13 cellular contexts compared by ENCODE assay signal in the genomic region with DNA sequence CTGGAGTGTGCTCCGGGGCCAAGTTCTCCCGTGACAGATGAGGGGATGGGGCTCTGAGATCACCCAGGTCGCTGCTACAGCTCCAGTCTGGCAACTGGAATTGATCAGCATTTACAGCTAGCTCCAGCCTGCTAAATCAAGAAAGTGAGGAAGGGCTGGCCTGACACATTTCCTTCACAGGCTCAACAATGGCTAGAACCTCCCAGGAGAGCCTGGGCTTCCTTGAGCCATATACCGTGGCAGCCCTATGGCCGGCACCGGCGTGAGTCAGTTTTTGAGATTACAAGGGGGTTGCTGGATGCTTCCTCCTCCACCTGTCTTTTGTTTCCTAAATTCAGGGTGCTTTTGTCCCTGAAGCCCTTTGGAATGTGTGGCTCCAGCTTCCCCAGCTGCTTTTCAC.
DNase-seq lines count a peak whose midpoint lies in the region; ATAC-seq and TF ChIP-seq lines count a peak whose summit lies in the region.
"Had no signal": no experiment of that assay in that cellular context is flagged by ENCODE, and none has a peak within 500 bp of the region (broad histone marks: within the 10 kb centered on the region; RNA-seq: fewer than 3 reads in every experiment).

No MANE protein-coding gene starts in this region.

- peak overlapping the region; percentile 56 for H2AFZ ChIP-seq in PC-9

- peak overlapping the region; percentile 99 for H3K27ac ChIP-seq in PC-9
- peak overlapping the region in 37 of 59 donors; percentile 2 to 79 (median 49) for H3K27ac ChIP-seq in dorsolateral prefrontal cortex
- H3K27ac ChIP-seq in lung (ENCODE audit: low read depth in 1 of 2, low read length in 1 of 2) = peak overlapping the region; percentile 26 to 69
- peak overlapping the region; percentile 92 for H3K27ac ChIP-seq in suprapubic skin
- H3K27ac ChIP-seq: VCaP had no signal

- TF ChIP-seq CTCF in PC-9 (conservative IDR thresholded peaks at IDR 0.05) (no peak), dorsolateral prefrontal cortex (IDR thresholded peaks at IDR 0.05 in 54 of 56, conservative IDR thresholded peaks at IDR 0.05 in 2 of 56; ENCODE audit: low read depth in 1 of 56, partially characterized antibody in 56 of 56) (no peak), lung (IDR thresholded peaks at IDR 0.05; ENCODE audit: control extremely low read depth, extremely low read depth) (no peak), suprapubic skin (IDR thresholded peaks at IDR 0.05) (no peak)

- ATAC-seq in lung (ENCODE audit: insufficient read depth, low FRiP score) = no peak
- ATAC-seq: Panc1 had no signal

- 78 to 83% methylated on average over 7 of the region's 7 CpGs for WGBS in lung, 2 donors
- WGBS in suprapubic skin = 64% methylated on average over 5 of the region's 7 CpGs

- no peak for TF ChIP-seq EP300 in suprapubic skin (IDR thresholded peaks at IDR 0.05)

- H3K27me3 ChIP-seq in PC-9 (ENCODE audit: insufficient read depth, low read depth) = no peaks in the 10 kb centered on the region
- H3K27me3 ChIP-seq in dorsolateral prefrontal cortex = peaks cover 0 to 14% (median 0%) of the 10 kb centered on the region in 45 donors
- H3K27me3 ChIP-seq in lung (ENCODE audit: control insufficient read depth, insufficient read depth) = no peaks in the 10 kb centered on the region
- no peaks in the 10 kb centered on the region for H3K27me3 ChIP-seq in suprapubic skin
- H3K27me3 ChIP-seq: BE2C had no signal

- peaks cover 44% of the 10 kb centered on the region for H3F3A ChIP-seq in PC-9 (ENCODE audit: insufficient read depth, low read depth)

- H3K4me3 ChIP-seq in PC-9 = no peak overlapping the region; the same call in 1 of the 2 replicates
- H3K4me3 ChIP-seq in dorsolateral prefrontal cortex = no peak overlapping the region
- H3K4me3 ChIP-seq in lung = no peak overlapping the region
- H3K4me3 ChIP-seq in suprapubic skin = no peak overlapping the region

- no peak for TF ChIP-seq POLR2A in suprapubic skin (IDR thresholded peaks at IDR 0.05)

- DNase-seq in PC-9 = no peak
- DNase-seq in dorsolateral prefrontal cortex = no peak
- no peak for DNase-seq in lung (ENCODE audit: low spot score)
- DNase-seq in suprapubic skin (ENCODE audit: low spot score in 2 of 2) = peak in 1 of 2 donors; percentile 58
- no peak for DNase-seq in NCI-H1694 treated with DMSO at 0.1 percent for 48 hours (lab: John Stamatoyannopoulos, UW)
- DNase-seq in NCI-H69 (lab: John Stamatoyannopoulos, UW) = no peak
- no peak for DNase-seq in AML-193 (lab: John Stamatoyannopoulos, UW)
- DNase-seq in anterior cingulate cortex (lab: John Stamatoyannopoulos, UW) = no peak
- DNase-seq: aorta, BE2C, NCI-H1930 had no signal

- CTCF ChIA-PET in PC-9 (lab: Charles Lee) = no interaction called here

- H4K20me1 ChIP-seq in PC-9 (ENCODE audit: insufficient read depth) = no peaks in the 10 kb centered on the region

- H3K4me2 ChIP-seq in PC-9 = peak overlapping the region; percentile 74

- H3K36me3 ChIP-seq in PC-9 (ENCODE audit: low read depth) (no peaks in the 10 kb centered on the region), lung (ENCODE audit: control insufficient read depth in 2 of 2, insufficient read depth in 2 of 2, low read length in 2 of 2) (no peaks in the 10 kb centered on the region), suprapubic skin (no peaks in the 10 kb centered on the region)
- H3K36me3 ChIP-seq: BE2C had no signal

- BruUV-seq in PC-9 (replicated peaks; lab: Mats Ljungman, UMichigan) = TSS peak; percentile 26

- no peaks in the 10 kb centered on the region for H3K9me3 ChIP-seq in PC-9 (ENCODE audit: insufficient read depth, low read depth)
- H3K9me3 ChIP-seq in lung (ENCODE audit: control insufficient read depth in 2 of 2, insufficient read depth in 1 of 2, low read length in 1 of 2) = no peaks in the 10 kb centered on the region
- H3K9me3 ChIP-seq in suprapubic skin = no peaks in the 10 kb centered on the region
- H3K9me3 ChIP-seq: BE2C had no signal

- H3K79me2 ChIP-seq in PC-9 (ENCODE audit: low read depth) = no peaks in the 10 kb centered on the region

- intact Hi-C loops in PC-9 (cut with micrococcal nuclease; ENCODE audit: unreplicated experiment) = loop anchor here (1.0 to 10.0 kb wide), 5 partner anchors 73 to 217 kb away; no protein-coding TSS in a partner anchor
- intact Hi-C loops in dorsolateral prefrontal cortex (cut with DNase I) = loop anchor here in 1 of 2 donors (10.0 kb wide), 1 partner anchor 105 kb away; the partner anchor contains the start of gene ETS2

- POLR2A ChIA-PET in PC-9 (lab: Charles Lee; ENCODE audit: unreplicated experiment) = no interaction called here

- H3K9me2 ChIP-seq in PC-9 (ENCODE audit: insufficient read depth) = no peaks in the 10 kb centered on the region

- H3K4me1 ChIP-seq in PC-9 (replicated peaks; ENCODE audit: insufficient read depth) (peaks cover 47% of the 10 kb centered on the region), lung (ENCODE audit: control insufficient read depth in 2 of 2, insufficient read depth in 2 of 2, low read length in 2 of 2) (peaks cover 12 to 29% of the 10 kb centered on the region in 2 donors), suprapubic skin (peaks cover 86% of the 10 kb centered on the region)

Comparison
In these comparisons a context has a peak if more than half of its experiments do, and no peak if none do; other contexts are left out.
1. H3K27ac ChIP-seq: peak in every context shown above with its lines; median percentile 99 in PC-9; 92 in suprapubic skin; 49 in dorsolateral prefrontal cortex; 48 in lung.